In genomic region chr1:100383743-100384405, GRCh38 we compare ENCODE assay signal across 34 cellular contexts. TPM values are rescaled to one million over a fixed set of nuclear protein-coding genes. Genes with fewer than 3 reads are reported as not detected.
DNase-seq lines count a peak whose midpoint lies in the region; ATAC-seq and TF ChIP-seq lines count a peak whose summit lies in the region.
"Had no signal": no experiment of that assay in that cellular context is flagged by ENCODE, and none has a peak within 500 bp of the region (broad histone marks: within the 10 kb centered on the region; RNA-seq: fewer than 3 reads in every experiment).

No MANE protein-coding gene starts in this region.

- peak overlapping the region in 4 of 8 donors; percentile 1 to 48 (median 39) for H3K4me3 Mint-ChIP-seq in CD4-positive, alpha-beta memory T cell
- H3K4me3 Mint-ChIP-seq in endodermal cell = no peak overlapping the region
- no peak overlapping the region for H3K4me3 Mint-ChIP-seq in effector memory CD8-positive, alpha-beta T cell
- H3K4me3 Mint-ChIP-seq: activated naive CD8-positive, alpha-beta T cell treated with anti-CD3 and anti-CD28 coated beads for 36 hours; CD14-positive monocyte; HFFc6; memory B cell; neural crest cell; T-helper 1 cell treated with Interleukin-12 subunit alpha and Interleukin-12 subunit beta and Interleukin-4 antibody, amounts not matched to agents 30 μg/mL and 1 μg/mL, for 36 hours had no signal

- CTCF ChIA-PET in CD4-positive, alpha-beta memory T cell (lab: Charles Lee; ENCODE audit: partially characterized antibody) = interaction anchor here (0.6 to 2.0 kb wide), 9 partner anchors 13 to 75 kb away, joined by 3 to 8 read pairs (median 4); no protein-coding TSS in a partner anchor

- no peak for TF ChIP-seq CTCF in endodermal cell (conservative IDR thresholded peaks at IDR 0.05)
- TF ChIP-seq CTCF in testis (IDR thresholded peaks at IDR 0.05) = no peak

- H3K9me3 Mint-ChIP-seq in CD4-positive, alpha-beta memory T cell = no peaks in the 10 kb centered on the region
- H3K9me3 Mint-ChIP-seq in endodermal cell = no peaks in the 10 kb centered on the region
- H3K9me3 Mint-ChIP-seq in effector memory CD8-positive, alpha-beta T cell = no peaks in the 10 kb centered on the region
- H3K9me3 Mint-ChIP-seq: activated naive CD8-positive, alpha-beta T cell treated with anti-CD3 and anti-CD28 coated beads for 36 hours; activated T-helper 2 cell treated with anti-CD3 and anti-CD28 coated beads, Interferon-gamma antibody, Interleukin-2, Interleukin-4, amounts not matched to agents 10 μg/mL and 5 μg/mL and 100 μg/mL, durations not matched to agents 14 hours and 24 hours and 36 hours; CD14-positive monocyte; HFFc6; memory B cell; neural crest cell; T-helper 1 cell treated with Interleukin-12 subunit alpha and Interleukin-12 subunit beta and Interleukin-4 antibody, amounts not matched to agents 30 μg/mL and 1 μg/mL, for 36 hours had no signal

- peaks cover 99% of the 10 kb centered on the region for H3K4me1 ChIP-seq in CD4-positive, alpha-beta memory T cell (ENCODE audit: insufficient read depth, low read length)
- no peaks in the 10 kb centered on the region for H3K4me1 ChIP-seq in endodermal cell (ENCODE audit: control insufficient read depth, insufficient read depth, low read length)
- no peaks in the 10 kb centered on the region for H3K4me1 ChIP-seq in testis
- H3K4me1 ChIP-seq: parathyroid adenoma had no signal

- intact Hi-C loops in CD4-positive, alpha-beta memory T cell (cut with micrococcal nuclease) = no loop called here
- intact Hi-C loops in testis (cut with DNase I; ENCODE audit: low total_unique reads) = no loop called here

- peaks cover 66 to 98% (median 82%) of the 10 kb centered on the region in 4 donors for H3K4me1 Mint-ChIP-seq in CD4-positive, alpha-beta memory T cell
- H3K4me1 Mint-ChIP-seq in endodermal cell = peaks cover 28% of the 10 kb centered on the region
- H3K4me1 Mint-ChIP-seq in effector memory CD8-positive, alpha-beta T cell (ENCODE audit: low read depth in 2 of 2) = peaks cover 31 to 61% of the 10 kb centered on the region in 2 donors

- DNase-seq in NCI-H345 (lab: John Stamatoyannopoulos, UW) = peak; percentile 3
- DNase-seq in NCI-H345 treated with DMSO at 0.1 percent for 48 hours (lab: John Stamatoyannopoulos, UW; ENCODE audit: unreplicated experiment) = no peak
- no peak for DNase-seq in CD4-positive, alpha-beta memory T cell
- peak; percentile 20 for DNase-seq in NCI-H2029 (lab: John Stamatoyannopoulos, UW)
- DNase-seq in endodermal cell = no peak
- DNase-seq in testis = no peak
- no peak for DNase-seq in effector memory CD8-positive, alpha-beta T cell
- DNase-seq in iPS-NIHi11 (ENCODE audit: low spot score) = no peak
- DNase-seq: activated CD4-positive, alpha-beta T cell treated with anti-CD3 and anti-CD28 coated beads, Interleukin-2, amount 50 U/mL, for 48 hours; activated CD4-positive, CD25-positive, alpha-beta regulatory T cell treated with anti-CD3 and anti-CD28 coated beads, Interleukin-2, amount 50 U/mL, for 72 hours; activated naive CD8-positive, alpha-beta T cell treated with anti-CD3 and anti-CD28 coated beads for 36 hours; aorta; cortex of kidney; glutamatergic neuron; GOT3; HFFc6; KBM-7; left lung; MG63; NCI-H1930; NCI-H446; NK-92 treated with Interleukin-12 subunit alpha and Interleukin-12 subunit beta, amount 100 ng/mL, for 24 hours; PC-9; SK-N-SH; stimulated activated naive CD4-positive, alpha-beta T cell had no signal

- no peak for ATAC-seq in effector memory CD8-positive, alpha-beta T cell (replicated peaks)
- ATAC-seq: esophagus mucosa had no signal

- no peaks in the 10 kb centered on the region for H3K27me3 ChIP-seq in CD4-positive, alpha-beta memory T cell (ENCODE audit: insufficient read depth, low read length)
- H3K27me3 ChIP-seq in endodermal cell (ENCODE audit: control insufficient read depth, insufficient read depth, low read length, poor library complexity, severe bottlenecking) (no peaks in the 10 kb centered on the region), testis (no peaks in the 10 kb centered on the region)
- H3K27me3 ChIP-seq: left lung, MG63, right atrium auricular region had no signal

- H3K4me3 ChIP-seq in CD4-positive, alpha-beta memory T cell (ENCODE audit: low read length in 2 of 2) = no peak overlapping the region
- H3K4me3 ChIP-seq in endodermal cell (ENCODE audit: low read length) (no peak overlapping the region), testis (no peak overlapping the region)
- H3K4me3 ChIP-seq: left lung, MG63, PC-9, right atrium auricular region, smooth muscle cell had no signal

- no peaks in the 10 kb centered on the region for H3K9me3 ChIP-seq in CD4-positive, alpha-beta memory T cell (ENCODE audit: control insufficient read depth in 1 of 2, low read length in 2 of 2)
- no peaks in the 10 kb centered on the region for H3K9me3 ChIP-seq in endodermal cell (ENCODE audit: control insufficient read depth, low read length)
- no peaks in the 10 kb centered on the region for H3K9me3 ChIP-seq in testis
- H3K9me3 ChIP-seq: left lung, MG63, right atrium auricular region, SK-N-SH had no signal

- TF ChIP-seq POLR2A in testis (IDR thresholded peaks at IDR 0.05) = no peak

- H3K9ac ChIP-seq in endodermal cell (ENCODE audit: extremely low read depth, low read length, poor library complexity, severe bottlenecking) = no peak overlapping the region
- H3K9ac ChIP-seq: parathyroid adenoma, SK-N-SH had no signal

- no peaks in the 10 kb centered on the region for H3K27me3 Mint-ChIP-seq in CD4-positive, alpha-beta memory T cell
- H3K27me3 Mint-ChIP-seq in endodermal cell (ENCODE audit: insufficient read depth) = no peaks in the 10 kb centered on the region
- no peaks in the 10 kb centered on the region for H3K27me3 Mint-ChIP-seq in effector memory CD8-positive, alpha-beta T cell
- H3K27me3 Mint-ChIP-seq: activated naive CD8-positive, alpha-beta T cell treated with anti-CD3 and anti-CD28 coated beads for 36 hours; memory B cell had no signal

- H3K36me3 Mint-ChIP-seq in CD4-positive, alpha-beta memory T cell = peaks cover 45 to 74% of the 10 kb centered on the region in 2 donors
- H3K36me3 Mint-ChIP-seq in endodermal cell (ENCODE audit: low read depth) = peaks cover 2% of the 10 kb centered on the region
- peaks cover 62% of the 10 kb centered on the region for H3K36me3 Mint-ChIP-seq in effector memory CD8-positive, alpha-beta T cell (ENCODE audit: insufficient read depth)

- H3K27ac ChIP-seq in CD4-positive, alpha-beta memory T cell (ENCODE audit: low read depth, low read length) = no peak overlapping the region
- no peak overlapping the region for H3K27ac ChIP-seq in endodermal cell (ENCODE audit: low read depth, low read length)
- no peak overlapping the region for H3K27ac ChIP-seq in testis
- H3K27ac ChIP-seq: left lung, parathyroid adenoma, PC-9, right atrium auricular region had no signal

- H3K36me3 ChIP-seq in CD4-positive, alpha-beta memory T cell (ENCODE audit: insufficient read depth, low read length) = peaks cover 22% of the 10 kb centered on the region
- H3K36me3 ChIP-seq in endodermal cell (ENCODE audit: control insufficient read depth, insufficient read depth, low read length) (peaks cover 33% of the 10 kb centered on the region), testis (ENCODE audit: low read depth, missing control alignments) (no peaks in the 10 kb centered on the region)
- H3K36me3 ChIP-seq: left lung, MG63, right atrium auricular region had no signal

- peak overlapping the region in 6 of 7 donors; percentile 50 to 93 (median 65) for H3K27ac Mint-ChIP-seq in CD4-positive, alpha-beta memory T cell
- H3K27ac Mint-ChIP-seq in endodermal cell = peak overlapping the region; percentile 48
- peak overlapping the region in 1 of 2 donors; percentile 68 for H3K27ac Mint-ChIP-seq in effector memory CD8-positive, alpha-beta T cell
- H3K27ac Mint-ChIP-seq: activated T-helper 2 cell treated with anti-CD3 and anti-CD28 coated beads, Interferon-gamma antibody, Interleukin-2, Interleukin-4, amounts not matched to agents 10 μg/mL and 5 μg/mL and 100 μg/mL, durations not matched to agents 14 hours and 24 hours and 36 hours; CD14-positive monocyte; HFFc6; T-helper 1 cell treated with Interleukin-12 subunit alpha and Interleukin-12 subunit beta and Interleukin-4 antibody, amounts not matched to agents 30 μg/mL and 1 μg/mL, for 36 hours had no signal

- POLR2A ChIA-PET in CD4-positive, alpha-beta memory T cell (lab: Charles Lee; ENCODE audit: partially characterized antibody) = interaction anchor here (0.6 to 17.3 kb wide), 7 partner anchors 12 to 75 kb away, joined by 3 to 283 read pairs (median 4); partner anchors contain the start of gene CDC14A

RNA-seq across cellular contexts. Expression of gene CDC14A, which starts 31.6 kb away (rescaled TPM):
- total RNA-seq in CD4-positive, alpha-beta memory T cell = 100 to 1,000 TPM; 108 to 119 TPM
- 10 to 100 TPM; 37.7 to 72.3 TPM for polyA plus RNA-seq in CD4-positive, alpha-beta memory T cell
- total RNA-seq in endodermal cell (10 to 100 TPM; 14.5 to 17.6 TPM), testis (10 to 100 TPM; 28.3 to 40.6 TPM)
- 9.9 TPM for polyA plus RNA-seq in endodermal cell (2013, experiment 1 of 2)
- 10.4 TPM for polyA plus RNA-seq in endodermal cell (2013, experiment 2 of 2)
- 55.9 TPM for polyA plus RNA-seq in testis (ENCODE audit: insufficient read depth, low read depth, low replicate concordance)

Comparison
In these comparisons a context has a peak if more than half of its experiments do, and no peak if none do; other contexts are left out.
1. DNase-seq: peak in NCI-H345 (single experiment) and NCI-H2029 (single experiment); none in NCI-H345 treated with DMSO at 0.1 percent for 48 hours (single experiment), CD4-positive, alpha-beta memory T cell (0 of 5), endodermal cell (single experiment), testis (single experiment), effector memory CD8-positive, alpha-beta T cell (0 of 3) and iPS-NIHi11 (single experiment).